ENCODE assay signal across 12 cellular contexts in the genomic region with DNA sequence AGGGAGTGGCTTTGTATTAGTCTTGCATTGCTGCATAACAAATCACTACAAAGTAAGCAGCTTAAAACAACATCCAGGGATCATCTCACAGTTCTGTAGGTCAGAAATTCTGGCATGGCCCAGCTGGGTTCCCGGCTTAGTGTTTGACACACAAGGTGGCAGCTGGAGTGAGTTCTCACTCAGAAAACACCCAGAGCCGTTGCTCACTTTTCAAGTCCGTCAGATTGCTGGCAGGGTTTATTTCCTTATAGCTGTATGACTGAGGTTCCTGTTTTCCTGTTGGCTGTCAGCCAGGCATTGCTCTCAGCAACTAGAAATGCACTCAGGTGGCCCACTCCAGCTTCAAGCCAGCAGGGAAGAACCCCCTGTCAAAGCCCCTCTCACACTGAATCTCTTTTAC.
DNase-seq lines count a peak whose midpoint lies in the region; ATAC-seq and TF ChIP-seq lines count a peak whose summit lies in the region.
"Had no signal": no experiment of that assay in that cellular context is flagged by ENCODE, and none has a peak within 500 bp of the region (broad histone marks: within the 10 kb centered on the region; RNA-seq: fewer than 3 reads in every experiment).

No MANE protein-coding gene starts in this region.

- 0 to 28% methylated on average over 1 to 3 of the region's 3 CpGs for WGBS in transverse colon (ENCODE audit: low coverage in 1 of 2), 2 donors

- intact Hi-C loops in transverse colon (cut with DNase I; ENCODE audit: low total_unique reads), result no loop called here
- intact Hi-C loops in activated T-helper 2 cell treated with anti-CD3 and anti-CD28 coated beads, Interferon-gamma antibody, Interleukin-2, Interleukin-4, amounts not matched to agents 10 μg/mL and 5 μg/mL and 100 μg/mL, durations not matched to agents 14 hours and 24 hours and 36 hours (cut with micrococcal nuclease), result no loop called here

- no peaks in the 10 kb centered on the region for H3K27me3 Mint-ChIP-seq in activated T-helper 2 cell treated with anti-CD3 and anti-CD28 coated beads, Interferon-gamma antibody, Interleukin-2, Interleukin-4, amounts not matched to agents 10 μg/mL and 5 μg/mL and 100 μg/mL, durations not matched to agents 14 hours and 24 hours and 36 hours (ENCODE audit: low read depth)

- ATAC-seq in HG03432 (IDR thresholded peaks at IDR 0.05; ENCODE audit: unreplicated experiment), result no peak

- H3K27me3 ChIP-seq in transverse colon, result no peaks in the 10 kb centered on the region

- H3K4me3 ChIP-seq in epithelial cell of esophagus (ENCODE audit: low read length), result no peak overlapping the region
- no peak overlapping the region for H3K4me3 ChIP-seq in transverse colon
- H3K4me3 ChIP-seq: dorsolateral prefrontal cortex had no signal

- TF ChIP-seq CTCF in epithelial cell of esophagus (IDR thresholded peaks at IDR 0.05; ENCODE audit: insufficient read depth, low read depth, low read length, missing control alignments) (no peak), transverse colon (IDR thresholded peaks at IDR 0.05) (no peak)

- no peaks in the 10 kb centered on the region for H3K36me3 Mint-ChIP-seq in activated T-helper 2 cell treated with anti-CD3 and anti-CD28 coated beads, Interferon-gamma antibody, Interleukin-2, Interleukin-4, amounts not matched to agents 10 μg/mL and 5 μg/mL and 100 μg/mL, durations not matched to agents 14 hours and 24 hours and 36 hours (ENCODE audit: low read depth)

- TF ChIP-seq POLR2A in transverse colon (IDR thresholded peaks at IDR 0.05), result peak; percentile 16

- H3K4me1 Mint-ChIP-seq in activated T-helper 2 cell treated with anti-CD3 and anti-CD28 coated beads, Interferon-gamma antibody, Interleukin-2, Interleukin-4, amounts not matched to agents 10 μg/mL and 5 μg/mL and 100 μg/mL, durations not matched to agents 14 hours and 24 hours and 36 hours (ENCODE audit: low read depth), result no peaks in the 10 kb centered on the region

- H3K27ac Mint-ChIP-seq in activated T-helper 2 cell treated with anti-CD3 and anti-CD28 coated beads, Interferon-gamma antibody, Interleukin-2, Interleukin-4, amounts not matched to agents 10 μg/mL and 5 μg/mL and 100 μg/mL, durations not matched to agents 14 hours and 24 hours and 36 hours, result no peak overlapping the region

- H3K4me1 ChIP-seq in transverse colon, result peaks cover 0 to 12% (median 5%) of the 10 kb centered on the region in 4 donors

- TF ChIP-seq EP300 in transverse colon (IDR thresholded peaks at IDR 0.05; ENCODE audit: low read depth), result no peak

- H3K36me3 ChIP-seq in transverse colon, result no peaks in the 10 kb centered on the region

- peaks cover 11% of the 10 kb centered on the region for H3K9me3 Mint-ChIP-seq in activated T-helper 2 cell treated with anti-CD3 and anti-CD28 coated beads, Interferon-gamma antibody, Interleukin-2, Interleukin-4, amounts not matched to agents 10 μg/mL and 5 μg/mL and 100 μg/mL, durations not matched to agents 14 hours and 24 hours and 36 hours

- DNase-seq in NCI-H82 (lab: John Stamatoyannopoulos, UW) (peak; percentile 71), NCI-H82 treated with DMSO at 0.1 percent for 48 hours (lab: John Stamatoyannopoulos, UW; ENCODE audit: unreplicated experiment) (no peak), NCI-H748 (lab: John Stamatoyannopoulos, UW; ENCODE audit: unreplicated experiment) (peak; percentile 93), epithelial cell of esophagus (ENCODE audit: low read depth) (peak; percentile 80), transverse colon (peak; percentile 82), SW480 (ENCODE audit: low spot score) (no peak)
- DNase-seq in activated T-helper 2 cell treated with anti-CD3 and anti-CD28 coated beads, Interferon-gamma antibody, Interleukin-2, Interleukin-4, amounts not matched to agents 10 μg/mL and 5 μg/mL and 100 μg/mL, durations not matched to agents 14 hours and 24 hours and 36 hours (ENCODE audit: low spot score), result no peak
- DNase-seq: activated gamma-delta T cell; dorsolateral prefrontal cortex; stimulated activated CD4-positive, alpha-beta T cell treated with anti-CD3 and anti-CD28 coated beads, Interleukin-4, amount 100 ng/mL, for 24 hours had no signal

- in situ Hi-C loops in transverse colon (cut with MboI; ENCODE audit: low pct_ligation_motif_present in 1 of 4, low pct_unique_long_range_greater_than_20kb in 1 of 4, low sequenced_read_pairs in 3 of 4), result no loop called here

- H3K4me3 Mint-ChIP-seq in activated T-helper 2 cell treated with anti-CD3 and anti-CD28 coated beads, Interferon-gamma antibody, Interleukin-2, Interleukin-4, amounts not matched to agents 10 μg/mL and 5 μg/mL and 100 μg/mL, durations not matched to agents 14 hours and 24 hours and 36 hours (ENCODE audit: low read depth), result no peak overlapping the region

- H3K9me3 ChIP-seq in transverse colon, result no peaks in the 10 kb centered on the region

- peak overlapping the region; percentile 44 to 78 (median 64) for H3K27ac ChIP-seq in transverse colon
- H3K27ac ChIP-seq: dorsolateral prefrontal cortex, VCaP had no signal

Comparison
In these comparisons a context has a peak if more than half of its experiments do, and no peak if none do; other contexts are left out.
1. DNase-seq: peak in NCI-H82 (single experiment), NCI-H748 (single experiment), epithelial cell of esophagus (single experiment) and transverse colon (single experiment); none in NCI-H82 treated with DMSO at 0.1 percent for 48 hours (single experiment), SW480 (single experiment) and activated T-helper 2 cell treated with anti-CD3 and anti-CD28 coated beads, Interferon-gamma antibody, Interleukin-2, Interleukin-4, amounts not matched to agents 10 μg/mL and 5 μg/mL and 100 μg/mL, durations not matched to agents 14 hours and 24 hours and 36 hours (single experiment).